18 cellular contexts compared by ENCODE assay signal in the genomic region with DNA sequence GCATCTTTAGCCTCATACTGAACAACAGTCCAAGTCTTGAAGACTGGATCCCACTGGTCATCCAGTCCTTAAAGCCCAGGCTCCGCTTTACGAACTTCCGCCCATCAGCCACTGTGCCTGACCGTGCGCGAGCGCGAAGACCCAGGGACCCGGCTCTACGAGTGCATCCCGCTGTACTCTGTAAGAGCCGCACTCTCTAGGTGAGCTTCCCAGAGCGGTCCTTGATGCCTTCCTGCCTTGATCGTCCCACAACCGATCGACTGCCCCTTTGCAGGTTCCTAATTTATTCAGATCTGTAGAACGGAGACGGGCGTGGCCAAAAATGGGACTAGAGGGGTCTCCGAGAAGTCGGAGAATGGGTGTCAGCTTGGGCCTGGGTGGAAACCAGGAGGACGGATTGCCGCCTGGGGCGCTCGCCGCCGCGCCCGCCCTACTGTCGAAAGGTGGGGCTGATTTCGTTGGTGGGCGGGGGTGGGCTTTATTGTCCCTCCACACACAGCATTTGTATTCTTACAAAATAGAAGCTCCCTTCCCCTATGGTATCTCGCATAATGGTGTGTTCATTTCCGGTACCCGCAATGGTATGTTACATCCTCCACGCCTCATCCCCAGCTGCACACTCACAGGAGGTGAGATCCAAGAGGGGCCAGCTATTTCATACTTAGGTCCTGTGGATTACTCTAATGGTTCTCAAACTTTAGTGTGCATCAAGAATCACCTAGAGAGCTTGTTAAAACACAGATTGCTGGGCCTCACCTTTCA. TPM values are rescaled to one million over a fixed set of nuclear protein-coding genes. Genes with fewer than 3 reads are reported as not detected.
DNase-seq lines count a peak whose midpoint lies in the region; ATAC-seq and TF ChIP-seq lines count a peak whose summit lies in the region.
"Had no signal": no experiment of that assay in that cellular context is flagged by ENCODE, and none has a peak within 500 bp of the region (broad histone marks: within the 10 kb centered on the region; RNA-seq: fewer than 3 reads in every experiment).

No MANE protein-coding gene starts in this region.

- no peak for ATAC-seq in right cardiac atrium
- no peak for ATAC-seq in GM18505 (IDR thresholded peaks at IDR 0.05; ENCODE audit: unreplicated experiment)
- ATAC-seq: left cardiac atrium had no signal

- peaks cover 3% of the 10 kb centered on the region for H3K9me3 Mint-ChIP-seq in type B pancreatic cell

- H3F3A ChIP-seq in OCI-LY1 (ENCODE audit: insufficient read depth, low read length), result no peaks in the 10 kb centered on the region

- no peak for TF ChIP-seq POLR2A in GM18505 (IDR thresholded peaks at IDR 0.05; ENCODE audit: borderline replicate concordance, extremely low read depth, insufficient read depth, insufficient read length)

- peak overlapping the region; percentile 60 for H3K4me2 ChIP-seq in OCI-LY1 (ENCODE audit: low read length)

- H3K9me2 ChIP-seq in OCI-LY1 (ENCODE audit: low read depth, low read length), result no peaks in the 10 kb centered on the region

- DNase-seq in left ventricle myocardium inferior (no peak), right cardiac atrium (no peak), fibroblast of pulmonary artery (ENCODE audit: low read depth) (peak; percentile 49), type B pancreatic cell (ENCODE audit: extremely low spot score, unreplicated experiment) (peak; percentile 25), UCSD-AML1 (lab: John Stamatoyannopoulos, UW; ENCODE audit: unreplicated experiment) (no peak)
- DNase-seq: BE2C; brain microvascular endothelial cell; effector CD4-positive, alpha-beta T cell; hippocampal formation; KG1; left cardiac atrium; NCI-H1092; NCI-H748 treated with DMSO at 0.1 percent for 48 hours; small intestine had no signal

- H3K27me3 Mint-ChIP-seq in type B pancreatic cell, result no peaks in the 10 kb centered on the region

- no peaks in the 10 kb centered on the region for H4K20me1 ChIP-seq in OCI-LY1 (ENCODE audit: insufficient read depth, low read length)

- TF ChIP-seq CTCF in left ventricle myocardium inferior (IDR thresholded peaks at IDR 0.05; ENCODE audit: borderline replicate concordance) (no peak), OCI-LY1 (IDR thresholded peaks at IDR 0.05; ENCODE audit: low read length) (peak; percentile 16; the same call in 1 of the 2 replicates), fibroblast of pulmonary artery (IDR thresholded peaks at IDR 0.05; ENCODE audit: low read length, missing control alignments) (no peak), type B pancreatic cell (conservative IDR thresholded peaks at IDR 0.05) (no peak)

- H3K79me2 ChIP-seq in OCI-LY1 (ENCODE audit: insufficient read depth, low read length), result no peaks in the 10 kb centered on the region
- H3K79me2 ChIP-seq: parathyroid adenoma had no signal

- WGBS in right cardiac atrium, result 22% methylated on average over 36 of the region's 36 CpGs

- peak overlapping the region; percentile 33 for H3K4me3 ChIP-seq in left ventricle myocardium inferior
- H3K4me3 ChIP-seq in right cardiac atrium (ENCODE audit: low read length), result no peak overlapping the region
- peak overlapping the region; percentile 39 for H3K4me3 ChIP-seq in OCI-LY1 (ENCODE audit: low read depth, low read length, poor library complexity, severe bottlenecking)
- no peak overlapping the region for H3K4me3 ChIP-seq in fibroblast of pulmonary artery (replicated peaks; ENCODE audit: low read depth, low read length)

- peaks cover 12% of the 10 kb centered on the region for H3K4me1 Mint-ChIP-seq in type B pancreatic cell (ENCODE audit: unreplicated experiment)

- H3K4me1 ChIP-seq in left ventricle myocardium inferior (peaks cover 18% of the 10 kb centered on the region), right cardiac atrium (ENCODE audit: control insufficient read depth, insufficient read depth, low read length) (peaks cover 7% of the 10 kb centered on the region), OCI-LY1 (ENCODE audit: insufficient read depth, low read length, severe bottlenecking) (peaks cover 21% of the 10 kb centered on the region)
- H3K4me1 ChIP-seq: BE2C had no signal

- peaks cover 8% of the 10 kb centered on the region for H3K27me3 ChIP-seq in left ventricle myocardium inferior (ENCODE audit: low read depth)
- no peaks in the 10 kb centered on the region for H3K27me3 ChIP-seq in right cardiac atrium (ENCODE audit: control insufficient read depth, insufficient read depth)
- H3K27me3 ChIP-seq in OCI-LY1 (ENCODE audit: insufficient read depth, low read length), result no peaks in the 10 kb centered on the region
- H3K27me3 ChIP-seq: BE2C, brain microvascular endothelial cell had no signal

- H3K9me3 ChIP-seq in left ventricle myocardium inferior (replicated peaks), result no peaks in the 10 kb centered on the region
- no peaks in the 10 kb centered on the region for H3K9me3 ChIP-seq in right cardiac atrium (ENCODE audit: control insufficient read depth, low read length)
- no peaks in the 10 kb centered on the region for H3K9me3 ChIP-seq in OCI-LY1 (ENCODE audit: low read length)
- H3K9me3 ChIP-seq: BE2C had no signal

- H3K27ac ChIP-seq in left ventricle myocardium inferior (replicated peaks), result no peak overlapping the region
- H3K27ac ChIP-seq in right cardiac atrium (ENCODE audit: low read length), result no peak overlapping the region
- no peak overlapping the region for H3K27ac ChIP-seq in OCI-LY1 (ENCODE audit: low read depth, low read length, poor library complexity, severe bottlenecking)
- H3K27ac ChIP-seq: brain microvascular endothelial cell, HL-60, parathyroid adenoma had no signal

- no peaks in the 10 kb centered on the region for H3K36me3 Mint-ChIP-seq in type B pancreatic cell

- intact Hi-C loops in left ventricle myocardium inferior (cut with micrococcal nuclease), result no loop called here
- intact Hi-C loops in right cardiac atrium (cut with DNase I), result no loop called here

- H3K4me3 Mint-ChIP-seq in type B pancreatic cell, result no peak overlapping the region

- H3K27ac Mint-ChIP-seq in type B pancreatic cell, result no peak overlapping the region

- H2AFZ ChIP-seq in OCI-LY1 (ENCODE audit: low read length), result peak overlapping the region; percentile 96; the same call in 1 of the 2 replicates
- H2AFZ ChIP-seq: parathyroid adenoma had no signal

- H3K36me3 ChIP-seq in left ventricle myocardium inferior, result no peaks in the 10 kb centered on the region
- no peaks in the 10 kb centered on the region for H3K36me3 ChIP-seq in OCI-LY1 (ENCODE audit: insufficient read depth, low read length)
- H3K36me3 ChIP-seq: BE2C, brain microvascular endothelial cell had no signal

- peak overlapping the region; percentile 7; the same call in 1 of the 2 replicates for H3K9ac ChIP-seq in OCI-LY1 (ENCODE audit: low read length)
- H3K9ac ChIP-seq: parathyroid adenoma had no signal

RNA-seq across cellular contexts. Expression of a gene that starts 42.3 kb away (rescaled TPM):
- total RNA-seq in left ventricle myocardium inferior, result 12.1 TPM
- total RNA-seq in right cardiac atrium, result 10 to 100 TPM in 3 of 4 donors, 1 to 10 TPM in 1; 9.3 to 17.9 (median 12.9) TPM
- polyA plus RNA-seq in right cardiac atrium, result 8.2 TPM
- total RNA-seq in type B pancreatic cell (ENCODE audit: low replicate concordance), result 16.7 and 23.7 TPM in 2 replicates

RNA-seq across cellular contexts. Expression of a gene that starts 48.0 kb away (rescaled TPM):
- total RNA-seq in left ventricle myocardium inferior, result 0.25 TPM
- 1 to 10 TPM; 2.2 to 2.9 (median 2.5) TPM for total RNA-seq in right cardiac atrium
- polyA plus RNA-seq in right cardiac atrium, result 1.00 TPM
- total RNA-seq in type B pancreatic cell (ENCODE audit: low replicate concordance), result 4.5 and 11.5 TPM in 2 replicates

Comparison
In these comparisons a context has a peak if more than half of its experiments do, and no peak if none do; other contexts are left out.
1. H3K4me3 ChIP-seq: peak in left ventricle myocardium inferior (single experiment) and OCI-LY1 (single experiment); none in right cardiac atrium (single experiment) and fibroblast of pulmonary artery (single experiment).
2. DNase-seq: peak in fibroblast of pulmonary artery (single experiment) and type B pancreatic cell (single experiment); none in left ventricle myocardium inferior (single experiment), right cardiac atrium (0 of 3) and UCSD-AML1 (single experiment).